Comparison of ENCODE assay signal across 7 cellular contexts in the genomic region with DNA sequence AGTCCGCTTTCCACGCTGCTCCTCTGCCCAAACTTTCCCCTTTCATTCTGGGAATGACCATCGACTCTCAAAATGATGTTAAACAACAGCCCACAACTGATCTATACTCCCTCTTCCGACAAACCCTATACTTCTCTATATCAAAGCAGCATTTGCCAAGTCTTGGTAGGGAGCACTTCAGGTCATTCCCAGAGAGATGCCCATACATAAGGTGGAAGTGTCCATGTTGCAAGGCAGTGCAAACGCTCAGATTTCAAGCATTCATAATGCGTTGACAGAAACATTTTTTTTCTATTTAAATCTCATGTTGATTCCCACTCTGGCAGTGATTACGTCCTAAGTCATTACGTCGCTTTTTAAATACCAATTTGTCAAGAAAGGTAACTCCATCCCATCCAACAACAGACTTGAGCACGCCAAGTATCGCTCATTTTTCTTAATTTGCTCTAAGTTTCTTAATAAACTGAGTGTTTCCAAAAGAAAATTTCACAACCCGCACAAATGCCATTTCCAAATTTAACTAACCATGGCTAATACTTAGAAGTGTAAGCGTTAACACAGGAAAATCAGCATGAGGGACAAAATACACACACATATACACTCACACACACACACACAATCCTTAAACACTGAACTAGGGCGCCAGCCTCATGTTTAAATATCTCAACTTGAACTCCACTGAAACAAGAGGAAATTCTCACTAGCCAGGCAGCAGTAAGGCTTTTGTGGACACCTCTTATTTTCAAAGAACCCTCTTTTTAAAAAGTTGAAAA. TPM values are rescaled to one million over a fixed set of nuclear protein-coding genes. Genes with fewer than 3 reads are reported as not detected.
DNase-seq lines count a peak whose midpoint lies in the region; TF ChIP-seq lines count a peak whose summit lies in the region.

No MANE protein-coding gene starts in this region.

- H3K36me3 ChIP-seq in SK-N-MC (ENCODE audit: insufficient read depth, low read length) (no peaks in the 10 kb centered on the region), esophagus muscularis mucosa (no peaks in the 10 kb centered on the region), neuron (ENCODE audit: insufficient read depth, low read length) (no peaks in the 10 kb centered on the region)

- 26% methylated on average over 14 of the region's 14 CpGs for WGBS in esophagus muscularis mucosa

- no peak for TF ChIP-seq POLR2A in esophagus muscularis mucosa (IDR thresholded peaks at IDR 0.05; ENCODE audit: low read depth)

- peak overlapping the region; percentile 79 for H2AFZ ChIP-seq in neuron (ENCODE audit: low read depth, low read length)

- H3K4me1 ChIP-seq in esophagus muscularis mucosa (peaks cover 15 to 32% (median 24%) of the 10 kb centered on the region in 4 donors), neuron (ENCODE audit: insufficient read depth, low read length) (peaks cover 16% of the 10 kb centered on the region)

- peak; percentile 10 for DNase-seq in GM03348 (ENCODE audit: low spot score)
- DNase-seq in HFF-Myc (ENCODE audit: extremely low read depth, low read depth): no peak
- DNase-seq in SK-N-MC (ENCODE audit: low read depth, low spot score): no peak
- no peak for DNase-seq in esophagus muscularis mucosa (ENCODE audit: extremely low spot score)
- DNase-seq in mucosa of gallbladder (ENCODE audit: low spot score): no peak
- no peak for DNase-seq in NCI-H2196 (lab: John Stamatoyannopoulos, UW; ENCODE audit: unreplicated experiment)

- no peak for TF ChIP-seq EP300 in esophagus muscularis mucosa (IDR thresholded peaks at IDR 0.05)

- H3K9me3 ChIP-seq in SK-N-MC (ENCODE audit: low read depth, low read length): no peaks in the 10 kb centered on the region
- no peaks in the 10 kb centered on the region for H3K9me3 ChIP-seq in esophagus muscularis mucosa
- H3K9me3 ChIP-seq in neuron (ENCODE audit: low read length): no peaks in the 10 kb centered on the region

- intact Hi-C loops in esophagus muscularis mucosa (cut with DNase I): loop anchor here (2.0 to 5.0 kb wide), 2 partner anchors 95 to 184 kb away; partner anchors contain the start of genes PPHLN1, YAF2 and ZCRB1

- TF ChIP-seq CTCF in HFF-Myc (IDR thresholded peaks at IDR 0.05; ENCODE audit: low read depth, low read length, missing control alignments) (no peak), esophagus muscularis mucosa (IDR thresholded peaks at IDR 0.05) (no peak)

- H3K4me3 ChIP-seq in HFF-Myc (replicated peaks; ENCODE audit: low read depth, low read length): peak overlapping the region; percentile 71
- H3K4me3 ChIP-seq in SK-N-MC: peak overlapping the region; percentile 97
- peak overlapping the region; percentile 78 to 89 (median 82) for H3K4me3 ChIP-seq in esophagus muscularis mucosa
- peak overlapping the region; percentile 78 for H3K4me3 ChIP-seq in neuron (ENCODE audit: low read length)

- H3K27me3 ChIP-seq in esophagus muscularis mucosa: no peaks in the 10 kb centered on the region
- no peaks in the 10 kb centered on the region for H3K27me3 ChIP-seq in neuron (ENCODE audit: insufficient read depth, low read length)

- peak overlapping the region; percentile 81 for H3K9ac ChIP-seq in SK-N-MC (ENCODE audit: insufficient read length)

- H3K27ac ChIP-seq in SK-N-MC (no peak overlapping the region), esophagus muscularis mucosa (replicated peaks in 1 of 4) (peak overlapping the region; percentile 87 to 95 (median 90))

RNA-seq across cellular contexts. Expression of gene GXYLT1, which starts 1.1 kb away (rescaled TPM):
- 10 to 100 TPM in 3 of 4 donors, 1 to 10 TPM in 1; 9.7 to 13.7 (median 12.1) TPM for total RNA-seq in esophagus muscularis mucosa
- total RNA-seq in mucosa of gallbladder: 9.6 TPM
